Comparison of ENCODE assay signal across 8 cellular contexts in the genomic region with DNA sequence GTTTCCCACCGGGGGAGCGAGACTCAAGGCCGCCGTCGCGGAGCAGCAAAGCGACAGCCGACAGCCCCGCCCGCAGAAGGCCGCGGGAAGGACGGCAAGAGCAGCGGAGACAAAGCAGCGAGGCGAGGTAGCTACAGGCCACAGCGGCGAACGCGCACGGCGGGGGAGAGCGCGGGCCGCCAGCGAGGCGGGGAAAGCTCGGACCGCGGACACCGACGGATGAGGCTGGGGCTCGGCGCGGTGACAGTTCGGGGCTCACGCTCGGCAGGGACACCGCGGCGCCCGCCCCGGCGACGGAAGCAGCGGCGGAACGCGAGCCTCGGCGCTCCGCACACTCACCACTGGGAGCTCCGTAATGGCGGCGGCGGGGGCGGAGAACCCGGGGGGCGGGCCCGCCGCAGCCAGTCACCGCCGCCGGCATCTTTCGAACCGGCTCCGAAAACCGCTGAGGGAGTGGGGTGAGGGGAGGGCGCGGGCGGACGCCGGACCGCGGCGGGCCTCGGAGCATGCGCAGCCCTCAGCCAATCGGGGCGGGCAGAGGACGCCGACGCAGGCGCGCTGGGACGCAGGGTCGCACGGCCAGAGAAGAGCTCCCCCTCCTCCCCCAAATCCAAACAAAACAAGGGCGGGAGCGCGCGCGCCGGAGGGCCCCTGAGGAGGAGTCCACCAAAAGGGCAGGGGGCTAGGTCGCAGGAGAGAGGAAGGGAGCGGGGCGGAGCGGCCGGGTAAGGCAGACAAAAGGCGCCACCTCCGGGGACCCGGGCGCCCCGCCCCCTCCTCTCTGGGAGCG. TPM values are rescaled to one million over a fixed set of nuclear protein-coding genes. Genes with fewer than 3 reads are reported as not detected.
A peak's percentile ranks its signal among the peaks of the same experiment; 100 is the strongest.
DNase-seq lines count a peak whose midpoint lies in the region; ATAC-seq and TF ChIP-seq lines count a peak whose summit lies in the region.

No MANE protein-coding gene starts in this region.

- peak overlapping the region; percentile 97 for H3K27ac Mint-ChIP-seq in activated T-cell treated with anti-CD3 and anti-CD28 coated beads, Interleukin-2, amount 50 U/mL, for 24 hours

- no peaks in the 10 kb centered on the region for H3K36me3 ChIP-seq in esophagus (ENCODE audit: control insufficient read depth in 2 of 2, insufficient read depth in 2 of 2, low read length in 1 of 2)
- H3K36me3 ChIP-seq in mucosa of stomach (ENCODE audit: control insufficient read depth, insufficient read depth, low read length), result no peaks in the 10 kb centered on the region

- peak; percentile 72 for ATAC-seq in GM21619 (IDR thresholded peaks at IDR 0.05; ENCODE audit: unreplicated experiment)

- no peaks in the 10 kb centered on the region for H3K9me3 Mint-ChIP-seq in activated T-cell treated with anti-CD3 and anti-CD28 coated beads, Interleukin-2, amount 50 U/mL, for 24 hours

- peaks cover 0 to 2% of the 10 kb centered on the region in 2 donors for H3K4me1 ChIP-seq in esophagus (ENCODE audit: control insufficient read depth in 2 of 2, insufficient read depth in 2 of 2, low read length in 1 of 2)
- H3K4me1 ChIP-seq in mucosa of stomach (ENCODE audit: control insufficient read depth, insufficient read depth, low read length), result peaks cover 21% of the 10 kb centered on the region

- H3K27me3 Mint-ChIP-seq in activated T-cell treated with anti-CD3 and anti-CD28 coated beads, Interleukin-2, amount 50 U/mL, for 24 hours, result peaks cover 3% of the 10 kb centered on the region

- no peaks in the 10 kb centered on the region for H3K27me3 ChIP-seq in esophagus (ENCODE audit: control insufficient read depth in 1 of 2, insufficient read depth in 2 of 2, low read length in 2 of 2)
- no peaks in the 10 kb centered on the region for H3K27me3 ChIP-seq in mucosa of stomach (ENCODE audit: control insufficient read depth, insufficient read depth, low read length)

- 0% methylated on average over 80 to 105 of the region's 105 CpGs for WGBS in esophagus, 2 donors

- peaks cover 33% of the 10 kb centered on the region for H3K4me1 Mint-ChIP-seq in activated T-cell treated with anti-CD3 and anti-CD28 coated beads, Interleukin-2, amount 50 U/mL, for 24 hours (ENCODE audit: low read depth)

- peak overlapping the region; percentile 97 to 100 for H3K27ac ChIP-seq in esophagus (ENCODE audit: low read depth in 2 of 2, low read length in 1 of 2)

- TF ChIP-seq EP300 in Ishikawa (IDR thresholded peaks at IDR 0.05; ENCODE audit: borderline replicate concordance), result 0 out of 2 replicates have a peak, but pooled peaks have one; percentile 10

- peak overlapping the region; percentile 89 for H3K9ac ChIP-seq in mucosa of stomach (ENCODE audit: low read length)

- DNase-seq in DMS153 (lab: John Stamatoyannopoulos, UW), result peak; percentile 95
- peak; percentile 40 for DNase-seq in OCI-M2 (lab: John Stamatoyannopoulos, UW; ENCODE audit: unreplicated experiment)
- DNase-seq in activated T-cell treated with anti-CD3 and anti-CD28 coated beads, Interleukin-2, amount 50 U/mL, for 24 hours, result peak; percentile 98
- peak; percentile 96 for DNase-seq in stimulated activated CD8-positive, alpha-beta memory T cell treated with anti-CD3 and anti-CD28 coated beads, Interleukin-4, amount 100 ng/mL, for 48 hours

- H3K4me3 ChIP-seq in esophagus (ENCODE audit: low read depth in 1 of 2, low read length in 2 of 2) (peak overlapping the region; percentile 90 to 92), mucosa of stomach (ENCODE audit: low read length) (peak overlapping the region; percentile 31)

- H3K4me3 Mint-ChIP-seq in activated T-cell treated with anti-CD3 and anti-CD28 coated beads, Interleukin-2, amount 50 U/mL, for 24 hours, result peak overlapping the region; percentile 97

- H3K9me3 ChIP-seq in esophagus (ENCODE audit: control insufficient read depth in 2 of 2, insufficient read depth in 1 of 2, low read depth in 1 of 2, low read length in 1 of 2), result peaks cover 0 to 2% of the 10 kb centered on the region in 2 donors
- H3K9me3 ChIP-seq in mucosa of stomach (ENCODE audit: control insufficient read depth, low read length), result no peaks in the 10 kb centered on the region

- peaks cover 29% of the 10 kb centered on the region for H3K36me3 Mint-ChIP-seq in activated T-cell treated with anti-CD3 and anti-CD28 coated beads, Interleukin-2, amount 50 U/mL, for 24 hours (ENCODE audit: low read depth)

- TF ChIP-seq RAD21 in Ishikawa (IDR thresholded peaks at IDR 0.05; ENCODE audit: low read depth), result no peak

TF ChIP-seq in Ishikawa, 13 proteins besides CTCF, POLR2A, EP300 and RAD21:
- TF ChIP-seq TAF1 (IDR thresholded peaks at IDR 0.05; ENCODE audit: low read depth) (peak; percentile 89), TCF12 (IDR thresholded peaks at IDR 0.05; ENCODE audit: low read depth) (peak; percentile 59; the same call in 1 of the 2 replicates), EGR1 (IDR thresholded peaks at IDR 0.05) (peak; percentile 79), TEAD4 (IDR thresholded peaks at IDR 0.05) (peak; percentile 51; the same call in 1 of the 2 replicates), CEBPB (IDR thresholded peaks at IDR 0.05) (no peak), CREB1 (IDR thresholded peaks at IDR 0.05; ENCODE audit: low read depth) (no peak), ZBTB7A (IDR thresholded peaks at IDR 0.05; ENCODE audit: low read depth) (peak; percentile 45; the same call in 1 of the 2 replicates), FOXM1 (IDR thresholded peaks at IDR 0.05; ENCODE audit: borderline replicate concordance, low read depth) (peak; percentile 100), YY1 (IDR thresholded peaks at IDR 0.05; ENCODE audit: low read depth) (peak; percentile 91), NFIC (IDR thresholded peaks at IDR 0.05) (0 out of 2 replicates have a peak, but pooled peaks have one; percentile 25)
- TF ChIP-seq, protein P1, sequence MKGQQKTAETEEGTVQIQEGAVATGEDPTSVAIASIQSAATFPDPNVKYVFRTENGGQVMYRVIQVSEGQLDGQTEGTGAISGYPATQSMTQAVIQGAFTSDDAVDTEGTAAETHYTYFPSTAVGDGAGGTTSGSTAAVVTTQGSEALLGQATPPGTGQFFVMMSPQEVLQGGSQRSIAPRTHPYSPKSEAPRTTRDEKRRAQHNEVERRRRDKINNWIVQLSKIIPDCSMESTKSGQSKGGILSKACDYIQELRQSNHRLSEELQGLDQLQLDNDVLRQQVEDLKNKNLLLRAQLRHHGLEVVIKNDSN (IDR thresholded peaks at IDR 0.05), result no peak
- TF ChIP-seq, protein P2, sequence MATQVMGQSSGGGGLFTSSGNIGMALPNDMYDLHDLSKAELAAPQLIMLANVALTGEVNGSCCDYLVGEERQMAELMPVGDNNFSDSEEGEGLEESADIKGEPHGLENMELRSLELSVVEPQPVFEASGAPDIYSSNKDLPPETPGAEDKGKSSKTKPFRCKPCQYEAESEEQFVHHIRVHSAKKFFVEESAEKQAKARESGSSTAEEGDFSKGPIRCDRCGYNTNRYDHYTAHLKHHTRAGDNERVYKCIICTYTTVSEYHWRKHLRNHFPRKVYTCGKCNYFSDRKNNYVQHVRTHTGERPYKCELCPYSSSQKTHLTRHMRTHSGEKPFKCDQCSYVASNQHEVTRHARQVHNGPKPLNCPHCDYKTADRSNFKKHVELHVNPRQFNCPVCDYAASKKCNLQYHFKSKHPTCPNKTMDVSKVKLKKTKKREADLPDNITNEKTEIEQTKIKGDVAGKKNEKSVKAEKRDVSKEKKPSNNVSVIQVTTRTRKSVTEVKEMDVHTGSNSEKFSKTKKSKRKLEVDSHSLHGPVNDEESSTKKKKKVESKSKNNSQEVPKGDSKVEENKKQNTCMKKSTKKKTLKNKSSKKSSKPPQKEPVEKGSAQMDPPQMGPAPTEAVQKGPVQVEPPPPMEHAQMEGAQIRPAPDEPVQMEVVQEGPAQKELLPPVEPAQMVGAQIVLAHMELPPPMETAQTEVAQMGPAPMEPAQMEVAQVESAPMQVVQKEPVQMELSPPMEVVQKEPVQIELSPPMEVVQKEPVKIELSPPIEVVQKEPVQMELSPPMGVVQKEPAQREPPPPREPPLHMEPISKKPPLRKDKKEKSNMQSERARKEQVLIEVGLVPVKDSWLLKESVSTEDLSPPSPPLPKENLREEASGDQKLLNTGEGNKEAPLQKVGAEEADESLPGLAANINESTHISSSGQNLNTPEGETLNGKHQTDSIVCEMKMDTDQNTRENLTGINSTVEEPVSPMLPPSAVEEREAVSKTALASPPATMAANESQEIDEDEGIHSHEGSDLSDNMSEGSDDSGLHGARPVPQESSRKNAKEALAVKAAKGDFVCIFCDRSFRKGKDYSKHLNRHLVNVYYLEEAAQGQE (IDR thresholded peaks at IDR 0.05; ENCODE audit: low read depth), result no peak
- TF ChIP-seq, protein P3, sequence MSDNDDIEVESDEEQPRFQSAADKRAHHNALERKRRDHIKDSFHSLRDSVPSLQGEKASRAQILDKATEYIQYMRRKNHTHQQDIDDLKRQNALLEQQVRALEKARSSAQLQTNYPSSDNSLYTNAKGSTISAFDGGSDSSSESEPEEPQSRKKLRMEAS (IDR thresholded peaks at IDR 0.05), result no peak; the same call in 1 of the 2 replicates
TF ChIP-seq in Ishikawa: peak in this region for 8.

RNA-seq across cellular contexts. Expression of a gene that starts 0.6 kb away (rescaled TPM):
- polyA plus RNA-seq in esophagus, result 10 to 100 TPM; 66.3 to 85.1 TPM

RNA-seq across cellular contexts. Expression of a gene that starts 54.0 kb away (rescaled TPM):
- under 1 TPM; 0.12 to 0.27 TPM for polyA plus RNA-seq in esophagus

Comparison
In these comparisons a context has a peak if more than half of its experiments do, and no peak if none do; other contexts are left out.
1. Peak in every context shown above with its lines: DNase-seq, ATAC-seq, H3K4me3 ChIP-seq and H3K27ac ChIP-seq.
2. DNase-seq: peak in every context shown above with its lines; median percentile 98 in activated T-cell treated with anti-CD3 and anti-CD28 coated beads, Interleukin-2, amount 50 U/mL, for 24 hours; 96 in stimulated activated CD8-positive, alpha-beta memory T cell treated with anti-CD3 and anti-CD28 coated beads, Interleukin-4, amount 100 ng/mL, for 48 hours; 95 in DMS153; 40 in OCI-M2.